Comparison of ENCODE assay signal across 9 cellular contexts in genomic region chr9:86637515-86637914, GRCh38.
DNase-seq lines count a peak whose midpoint lies in the region; ATAC-seq, FAIRE-seq and TF ChIP-seq lines count a peak whose summit lies in the region.
"Had no signal": no experiment of that assay in that cellular context is flagged by ENCODE, and none has a peak within 500 bp of the region (broad histone marks: within the 10 kb centered on the region; RNA-seq: fewer than 3 reads in every experiment).

No MANE protein-coding gene starts in this region.

- no peak overlapping the region for H4K8ac ChIP-seq in neuronal stem cell (ENCODE audit: low read depth, low read length)

- DNase-seq in D721Med (ENCODE audit: insufficient read length, low spot score) (no peak), erythroblast (lab: John Stamatoyannopoulos, UW) (peak; percentile 16 to 43), neuronal stem cell (ENCODE audit: low spot score) (peak; percentile 89), HCEC 1CT (no peak)

- H3K23ac ChIP-seq in neuronal stem cell (ENCODE audit: low read depth, low read length, poor library complexity): no peak overlapping the region

- H3K36me3 ChIP-seq in Loucy (ENCODE audit: insufficient read depth, low read length) (no peaks in the 10 kb centered on the region), neuronal stem cell (replicated peaks in 1 of 2; ENCODE audit: control insufficient read depth in 2 of 2, insufficient read depth in 2 of 2, low read length in 2 of 2) (no peaks in the 10 kb centered on the region)

- H3K79me1 ChIP-seq in neuronal stem cell (ENCODE audit: low read depth, low read length): no peaks in the 10 kb centered on the region

- WGBS in neuronal stem cell (ENCODE audit: extremely low coverage in 2 of 2, insufficient read length in 2 of 2, insufficient replicate concordance in 1 of 2), 2 donors: no CpG with 5 or more reads among the region's 11 CpGs

- H3K18ac ChIP-seq in neuronal stem cell (ENCODE audit: low read length): no peak overlapping the region

- no peak overlapping the region for H2BK15ac ChIP-seq in neuronal stem cell (ENCODE audit: low read length)

- H3K9ac ChIP-seq in Loucy (ENCODE audit: low read depth, low read length, poor library complexity, severe bottlenecking) (no peak overlapping the region), neuronal stem cell (ENCODE audit: low read depth, low read length, poor library complexity) (no peak overlapping the region)

- TF ChIP-seq CTCF in D721Med (IDR thresholded peaks at IDR 0.05; ENCODE audit: insufficient read depth, missing control alignments) (peak; percentile 36), Loucy (conservative IDR thresholded peaks at IDR 0.05; ENCODE audit: low read length) (peak; percentile 85)

- H3K9me2 ChIP-seq in Loucy (replicated peaks; ENCODE audit: low read depth, low read length): no peaks in the 10 kb centered on the region

- H3K79me2 ChIP-seq in Loucy (ENCODE audit: insufficient read depth, low read length): no peaks in the 10 kb centered on the region

- H3K9me3 ChIP-seq in Loucy (ENCODE audit: insufficient read depth, low read depth, low read length): no peaks in the 10 kb centered on the region
- H3K9me3 ChIP-seq in neuronal stem cell (replicated peaks in 1 of 2; ENCODE audit: control insufficient read depth in 2 of 2, insufficient read depth in 1 of 2, low read depth in 1 of 2, low read length in 2 of 2): peaks cover 0 to 2% of the 10 kb centered on the region in 2 donors

- no peaks in the 10 kb centered on the region for H4K20me1 ChIP-seq in Loucy (ENCODE audit: insufficient read depth, low read length, poor library complexity, severe bottlenecking)

- H3K27me3 ChIP-seq in Loucy (ENCODE audit: insufficient read depth, low read length, poor library complexity, severe bottlenecking): no peaks in the 10 kb centered on the region
- no peaks in the 10 kb centered on the region for H3K27me3 ChIP-seq in neuronal stem cell (ENCODE audit: control insufficient read depth in 3 of 3, insufficient read depth in 3 of 3, low read depth in 1 of 3, low read length in 3 of 3)

- H3K27ac ChIP-seq in neuronal stem cell (replicated peaks; ENCODE audit: low read length): peak overlapping the region; percentile 43

- TF ChIP-seq POLR2A in erythroblast (IDR thresholded peaks at IDR 0.05; ENCODE audit: low read length): no peak

- H3K14ac ChIP-seq in neuronal stem cell (ENCODE audit: low read length): no peak overlapping the region

- no peak overlapping the region for H2BK120ac ChIP-seq in neuronal stem cell (ENCODE audit: low read depth, low read length)

- no peak overlapping the region for H3K4me3 ChIP-seq in Loucy (ENCODE audit: low read length, poor library complexity, severe bottlenecking)
- no peak overlapping the region for H3K4me3 ChIP-seq in neuronal stem cell (ENCODE audit: low read length in 2 of 2)

- no peak overlapping the region for H3K4me2 ChIP-seq in Loucy (ENCODE audit: low read depth, low read length, poor library complexity, severe bottlenecking)
- H3K4me2 ChIP-seq in neuronal stem cell (ENCODE audit: insufficient read depth, low read length, poor library complexity, severe bottlenecking): no peak overlapping the region

- H3F3A ChIP-seq in Loucy (ENCODE audit: low read depth): no peaks in the 10 kb centered on the region

- no peak overlapping the region for H4K91ac ChIP-seq in neuronal stem cell (ENCODE audit: low read depth, low read length, poor library complexity)

- FAIRE-seq in D721Med (lab: Jason Lieb, UNC): no peak
- FAIRE-seq: colon had no signal

- H2BK12ac ChIP-seq in neuronal stem cell (ENCODE audit: low read length): no peak overlapping the region

- no peak for ATAC-seq in GM21529 (IDR thresholded peaks at IDR 0.05; ENCODE audit: unreplicated experiment)
- ATAC-seq in HG03439 (IDR thresholded peaks at IDR 0.05; ENCODE audit: unreplicated experiment): no peak
- ATAC-seq in GM21360 (IDR thresholded peaks at IDR 0.05; ENCODE audit: unreplicated experiment): no peak

- H3K4me1 ChIP-seq in Loucy (ENCODE audit: insufficient read depth, low read length, poor library complexity, severe bottlenecking): no peaks in the 10 kb centered on the region
- peaks cover 2 to 15% of the 10 kb centered on the region in 2 donors for H3K4me1 ChIP-seq in neuronal stem cell (ENCODE audit: control insufficient read depth in 2 of 2, insufficient read depth in 1 of 2, low read depth in 1 of 2, low read length in 2 of 2)

- H3K4ac ChIP-seq in neuronal stem cell (ENCODE audit: low read length): no peak overlapping the region

- H2AK5ac ChIP-seq in neuronal stem cell (ENCODE audit: low read depth, low read length): no peak overlapping the region

- H2BK5ac ChIP-seq in neuronal stem cell (ENCODE audit: low read length): no peak overlapping the region

- H2AFZ ChIP-seq in Loucy (ENCODE audit: low read length) (no peak overlapping the region), neuronal stem cell (ENCODE audit: low read length) (peak overlapping the region; percentile 25)

Comparison
In these comparisons a context has a peak if more than half of its experiments do, and no peak if none do; other contexts are left out.
1. DNase-seq: peak in erythroblast (2 of 2) and neuronal stem cell (single experiment); none in D721Med (single experiment) and HCEC 1CT (single experiment).